Comparison of ENCODE assay signal across 8 cellular contexts in the genomic region with DNA sequence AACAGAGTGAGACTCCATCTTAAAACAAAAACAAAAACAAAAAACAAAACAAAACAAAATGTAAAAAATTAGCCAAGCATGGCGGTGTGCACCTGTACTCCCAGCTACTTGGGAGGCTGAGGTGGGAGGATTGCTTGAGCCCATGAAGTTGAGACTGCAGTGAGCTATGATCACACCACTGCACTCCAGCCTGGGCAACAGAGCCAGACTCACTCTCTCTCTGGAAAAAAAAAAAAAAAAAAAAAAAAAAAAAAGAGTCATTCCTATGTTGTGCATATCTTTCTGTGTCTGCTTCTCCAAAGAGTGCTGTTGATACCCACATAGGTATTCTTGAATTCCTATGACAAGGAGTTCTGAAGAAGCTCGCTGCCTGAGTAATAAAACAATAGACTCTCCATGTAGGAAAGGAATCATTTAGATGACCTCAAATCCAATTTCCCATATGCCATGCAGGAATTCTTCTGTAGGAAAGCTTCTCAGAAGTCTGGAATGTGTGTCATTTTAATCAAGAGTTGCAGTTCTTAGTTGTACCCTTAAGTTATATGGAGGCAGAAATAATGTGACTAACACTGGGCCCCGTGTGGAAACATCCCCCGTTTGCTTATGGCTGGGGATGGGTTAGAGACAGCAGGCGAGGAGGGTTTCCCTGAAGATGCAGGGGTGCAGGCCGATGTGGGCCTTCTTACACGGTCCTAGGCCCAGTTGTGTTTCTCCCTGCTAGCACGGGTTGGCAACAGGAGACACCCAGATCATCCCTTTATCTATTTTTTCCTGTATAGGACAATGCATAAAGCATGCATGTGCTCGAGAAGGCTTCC.
DNase-seq lines count a peak whose midpoint lies in the region; ATAC-seq and TF ChIP-seq lines count a peak whose summit lies in the region.
"Had no signal": no experiment of that assay in that cellular context is flagged by ENCODE, and none has a peak within 500 bp of the region (broad histone marks: within the 10 kb centered on the region; RNA-seq: fewer than 3 reads in every experiment).

No MANE protein-coding gene starts in this region.

- ATAC-seq in GM21381 (IDR thresholded peaks at IDR 0.05; ENCODE audit: unreplicated experiment) (peak; percentile 5), memory B cell (ENCODE audit: low read depth) (no peak)

- H3K4me3 Mint-ChIP-seq in memory B cell = no peak overlapping the region

- H3K36me3 Mint-ChIP-seq in memory B cell = peaks cover 4% of the 10 kb centered on the region

- peaks cover 11% of the 10 kb centered on the region; the same call in 1 of the 2 replicates for H3K79me2 ChIP-seq in OCI-LY3 (ENCODE audit: low read length)

- H3K36me3 ChIP-seq in OCI-LY3 (replicated peaks; ENCODE audit: low read depth, low read length) (no peaks in the 10 kb centered on the region), tibial artery (no peaks in the 10 kb centered on the region), HAP-1 (replicated peaks) (no peaks in the 10 kb centered on the region)

- DNase-seq in GM13976 (ENCODE audit: low spot score) = peak; percentile 38
- DNase-seq in memory B cell (ENCODE audit: low spot score in 2 of 2) = no peak
- no peak for DNase-seq in NOMO-1 treated with DMSO at 0.1 percent for 48 hours (lab: John Stamatoyannopoulos, UW; ENCODE audit: unreplicated experiment)
- no peak for DNase-seq in tibial artery
- no peak for DNase-seq in HAP-1 (ENCODE audit: low spot score in 2 of 2)
- DNase-seq: NCI-H1105 had no signal

- H3K27ac ChIP-seq in OCI-LY3 (ENCODE audit: low read length) (peak overlapping the region; percentile 76), tibial artery (no peak overlapping the region)

- peaks cover 95% of the 10 kb centered on the region for H3K4me1 ChIP-seq in OCI-LY3 (ENCODE audit: low read length)
- peaks cover 0 to 8% (median 0%) of the 10 kb centered on the region in 4 donors for H3K4me1 ChIP-seq in tibial artery
- peaks cover 4% of the 10 kb centered on the region for H3K4me1 ChIP-seq in HAP-1

- peaks cover 27% of the 10 kb centered on the region for H3K4me1 Mint-ChIP-seq in memory B cell

- peak overlapping the region; percentile 83 for H3K4me2 ChIP-seq in OCI-LY3 (ENCODE audit: low read length)

- peaks cover 2% of the 10 kb centered on the region for H3K9me3 Mint-ChIP-seq in memory B cell

- no peak for TF ChIP-seq CTCF in GM13976 (IDR thresholded peaks at IDR 0.05; ENCODE audit: borderline replicate concordance, control extremely low read depth, extremely low read depth, insufficient read depth, missing control alignments)
- no peak for TF ChIP-seq CTCF in OCI-LY3 (IDR thresholded peaks at IDR 0.05; ENCODE audit: low read depth, low read length)
- no peak for TF ChIP-seq CTCF in tibial artery (IDR thresholded peaks at IDR 0.05)

- peak overlapping the region; percentile 88 for H3K27ac Mint-ChIP-seq in memory B cell

- H3K27me3 Mint-ChIP-seq in memory B cell = no peaks in the 10 kb centered on the region

- H4K20me1 ChIP-seq in OCI-LY3 (ENCODE audit: insufficient read depth, low read length) = no peaks in the 10 kb centered on the region

- H3K27me3 ChIP-seq in OCI-LY3 (ENCODE audit: low read depth, low read length) (no peaks in the 10 kb centered on the region), tibial artery (no peaks in the 10 kb centered on the region), HAP-1 (ENCODE audit: low read depth) (no peaks in the 10 kb centered on the region)

- H3K9me3 ChIP-seq in OCI-LY3 (ENCODE audit: insufficient read depth, low read length) (no peaks in the 10 kb centered on the region), tibial artery (no peaks in the 10 kb centered on the region), HAP-1 (no peaks in the 10 kb centered on the region)

- peak overlapping the region; percentile 54; the same call in 1 of the 2 replicates for H3K9ac ChIP-seq in OCI-LY3 (ENCODE audit: low read length)

- H3K4me3 ChIP-seq in OCI-LY3 (ENCODE audit: low read length) (peak overlapping the region; percentile 57), tibial artery (no peak overlapping the region), HAP-1 (no peak overlapping the region)

- in situ Hi-C loops in GM13976 (cut with MboI; ENCODE audit: low sequenced_read_pairs, unreplicated experiment) (no loop called here), HAP-1 (cut with MboI; ENCODE audit: low sequenced_read_pairs) (no loop called here)

- H2AFZ ChIP-seq in OCI-LY3 (ENCODE audit: low read depth, low read length) = no peak overlapping the region

- intact Hi-C loops in tibial artery (cut with DNase I; ENCODE audit: low total_unique reads) = no loop called here
